In genomic region chr17:201257-201656, GRCh38 we compare ENCODE assay signal across 4 cellular contexts. TPM values are rescaled to one million over a fixed set of nuclear protein-coding genes. Genes with fewer than 3 reads are reported as not detected.
"Had no signal": no experiment of that assay in that cellular context is flagged by ENCODE, and none has a peak within 500 bp of the region (broad histone marks: within the 10 kb centered on the region; RNA-seq: fewer than 3 reads in every experiment).

No MANE protein-coding gene starts in this region.

RNA-seq across cellular contexts. Expression of gene DOC2B, which starts 19.8 kb away (rescaled TPM):
- total RNA-seq: activated CD4-positive, alpha-beta memory T cell treated with anti-CD3 and anti-CD28 coated beads, Interleukin-2, amount 10 ng/mL, durations not matched to agents 7 days and 5 days; activated CD4-positive, alpha-beta T cell treated with anti-CD3 and anti-CD28 coated beads, Interleukin-2, amount 10 ng/mL, durations not matched to agents 7 days and 5 days; activated CD8-positive, alpha-beta T cell treated with anti-CD3 and anti-CD28 coated beads, Interleukin-2, amount 10 ng/mL, durations not matched to agents 7 days and 5 days; activated naive CD8-positive, alpha-beta T cell treated with anti-CD3 and anti-CD28 coated beads, Interleukin-2, amount 10 ng/mL, durations not matched to agents 7 days and 5 days had no signal
